8 cellular contexts compared by ENCODE assay signal in the genomic region with DNA sequence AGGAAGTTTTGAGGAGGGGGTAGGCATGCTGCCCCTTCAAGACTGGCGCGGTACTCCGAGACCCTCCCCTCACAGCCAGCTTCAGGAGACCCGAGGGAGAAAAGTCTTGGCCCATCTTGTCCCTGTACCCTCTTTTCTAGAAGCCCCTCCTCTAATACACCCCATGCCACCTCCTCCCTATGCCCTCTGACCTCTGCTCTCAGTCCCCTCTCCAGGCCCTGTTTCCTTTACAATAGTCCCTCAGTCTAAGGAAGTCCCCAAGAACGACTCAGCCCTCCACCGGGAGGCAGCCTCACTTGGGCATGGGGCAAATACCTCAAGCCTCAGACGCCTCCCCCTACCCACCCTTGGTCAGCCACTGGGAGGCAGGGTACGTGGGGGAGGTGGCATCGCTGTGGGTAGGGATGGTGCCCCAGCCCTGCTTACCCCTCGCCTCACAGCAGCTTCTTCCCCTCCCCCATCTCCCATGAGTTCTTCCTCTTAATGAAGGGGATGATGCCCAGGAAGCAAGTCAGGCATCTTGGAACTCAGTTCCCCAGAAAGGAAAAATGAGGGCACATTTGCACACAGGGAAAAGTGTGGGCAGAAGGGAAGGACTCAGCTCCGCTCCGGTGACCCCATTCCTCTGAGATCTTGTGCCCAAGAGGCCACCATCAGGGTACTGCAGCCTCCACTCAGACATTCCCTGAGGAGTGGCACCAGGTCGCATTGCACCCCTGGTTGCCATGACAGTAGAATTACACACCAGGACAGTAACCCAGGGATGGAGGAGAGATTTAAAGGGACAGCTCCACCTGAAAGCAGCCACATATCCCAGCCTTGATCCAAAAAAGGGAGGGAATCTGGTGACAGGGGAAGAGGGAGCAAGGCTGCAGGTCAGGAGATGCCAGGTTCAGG. TPM values are rescaled to one million over a fixed set of nuclear protein-coding genes. Genes with fewer than 3 reads are reported as not detected.
DNase-seq lines count a peak whose midpoint lies in the region; ATAC-seq and TF ChIP-seq lines count a peak whose summit lies in the region.

No MANE protein-coding gene starts in this region.

- H3K27ac Mint-ChIP-seq in CD14-positive monocyte = peak overlapping the region in 2 of 7 donors; percentile 53 to 61
- no peak overlapping the region for H3K27ac Mint-ChIP-seq in nephron progenitor cell

- H3K27me3 Mint-ChIP-seq in CD14-positive monocyte (ENCODE audit: low read depth in 3 of 3) (peaks cover 24 to 43% (median 36%) of the 10 kb centered on the region in 3 donors), nephron progenitor cell (ENCODE audit: low read depth, poor library complexity) (peaks cover 4% of the 10 kb centered on the region)

- peaks cover 17% of the 10 kb centered on the region for H3K4me1 Mint-ChIP-seq in CD14-positive monocyte
- H3K4me1 Mint-ChIP-seq in nephron progenitor cell = peaks cover 66% of the 10 kb centered on the region

- TF ChIP-seq CTCF in CD14-positive monocyte (IDR thresholded peaks at IDR 0.05) (no peak), choroid plexus epithelial cell (conservative IDR thresholded peaks at IDR 0.05; ENCODE audit: low read depth, low read length) (no peak), nephron progenitor cell (IDR thresholded peaks at IDR 0.05) (no peak)

- H3K4me3 Mint-ChIP-seq in CD14-positive monocyte (peak overlapping the region; percentile 75 to 89), nephron progenitor cell (peak overlapping the region; percentile 76)

- no peaks in the 10 kb centered on the region for H3K36me3 Mint-ChIP-seq in CD14-positive monocyte
- peaks cover 2% of the 10 kb centered on the region for H3K36me3 Mint-ChIP-seq in nephron progenitor cell (ENCODE audit: low read depth)

- intact Hi-C loops in CD14-positive monocyte (cut with micrococcal nuclease) = no loop called here

- DNase-seq in CD14-positive monocyte (ENCODE audit: low spot score) (no peak), choroid plexus epithelial cell (ENCODE audit: low read depth) (no peak), nephron progenitor cell (no peak), ureter (ENCODE audit: low spot score) (no peak), GDM1 (lab: John Stamatoyannopoulos, UW) (no peak)
- no peak for DNase-seq in Jurkat, Clone E6-1 (ENCODE audit: low read depth, low spot score)

- peak overlapping the region; percentile 53 for H3K4me3 ChIP-seq in Jurkat, Clone E6-1 (ENCODE audit: low read length)
- peak overlapping the region; percentile 55 for H3K4me3 ChIP-seq in choroid plexus epithelial cell (ENCODE audit: low read depth, low read length)

- ATAC-seq in GM21515 (IDR thresholded peaks at IDR 0.05; ENCODE audit: unreplicated experiment) = no peak
- ATAC-seq in HG02981 (IDR thresholded peaks at IDR 0.05; ENCODE audit: unreplicated experiment) = no peak

- peaks cover 0 to 5% (median under 1%) of the 10 kb centered on the region in 7 donors for H3K9me3 Mint-ChIP-seq in CD14-positive monocyte
- no peaks in the 10 kb centered on the region for H3K9me3 Mint-ChIP-seq in nephron progenitor cell

RNA-seq across cellular contexts. Expression of gene MPP2, which starts 6.2 kb away (rescaled TPM):
- polyA plus RNA-seq in CD14-positive monocyte = not detected
- 13.0 TPM for polyA plus RNA-seq in Jurkat, Clone E6-1 (2012; ENCODE audit: insufficient read depth, insufficient read length)
- 9.8 TPM for total RNA-seq in ureter

RNA-seq across cellular contexts. Expression of gene PPY, which starts 41.2 kb away (rescaled TPM):
- not detected for polyA plus RNA-seq in CD14-positive monocyte
- not detected for polyA plus RNA-seq in Jurkat, Clone E6-1 (2012; ENCODE audit: insufficient read depth, insufficient read length)
- total RNA-seq in ureter = not detected

RNA-seq across cellular contexts. Expression of gene PYY, which starts 52.6 kb away (rescaled TPM):
- polyA plus RNA-seq in CD14-positive monocyte = not detected
- polyA plus RNA-seq in Jurkat, Clone E6-1 (2012; ENCODE audit: insufficient read depth, insufficient read length) = not detected
- total RNA-seq in ureter = not detected

RNA-seq across cellular contexts. Expression of gene CD300LG, which starts 54.1 kb away (rescaled TPM):
- not detected for polyA plus RNA-seq in CD14-positive monocyte
- polyA plus RNA-seq in Jurkat, Clone E6-1 (2012; ENCODE audit: insufficient read depth, insufficient read length) = not detected
- total RNA-seq in ureter = 1.4 TPM
